In the genomic region with DNA sequence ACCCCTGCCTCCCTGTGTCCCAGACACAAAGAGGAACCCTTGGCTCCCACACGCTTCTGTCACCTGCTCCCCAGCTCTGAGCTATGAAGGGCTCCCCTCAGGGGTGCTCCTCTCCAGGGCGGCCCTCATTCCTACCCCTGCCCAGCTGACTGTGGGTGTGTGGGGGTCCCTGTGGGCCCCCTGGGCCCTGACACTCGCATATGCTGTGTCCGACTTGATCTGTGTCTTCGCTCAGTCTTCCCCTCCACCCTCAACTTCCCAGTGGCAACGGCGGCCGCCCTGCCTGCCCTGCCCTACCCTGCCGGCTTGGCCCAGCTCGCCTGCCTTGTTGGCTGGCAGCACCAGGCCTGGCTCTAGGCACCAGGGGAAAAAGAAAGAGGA, we compare ENCODE assay signal across 10 cellular contexts. TPM values are rescaled to one million over a fixed set of nuclear protein-coding genes. Genes with fewer than 3 reads are reported as not detected.
A peak's percentile ranks its signal among the peaks of the same experiment; 100 is the strongest.
DNase-seq lines count a peak whose midpoint lies in the region; ATAC-seq, FAIRE-seq and TF ChIP-seq lines count a peak whose summit lies in the region.
"Had no signal": no experiment of that assay in that cellular context is flagged by ENCODE, and none has a peak within 500 bp of the region (broad histone marks: within the 10 kb centered on the region; RNA-seq: fewer than 3 reads in every experiment).

No MANE protein-coding gene starts in this region.

- H3K4me3 Mint-ChIP-seq in activated naive CD4-positive, alpha-beta T cell treated with anti-CD3 and anti-CD28 coated beads, Interleukin-2, amount 50 U/mL, for 24 hours: peak overlapping the region; percentile 85
- H3K4me3 Mint-ChIP-seq in astrocyte (ENCODE audit: unreplicated experiment): peak overlapping the region; percentile 73

- H3K4me2 ChIP-seq in astrocyte (ENCODE audit: low read length): no peak overlapping the region

- H3K9ac ChIP-seq in astrocyte (ENCODE audit: low read length): no peak overlapping the region
- peak overlapping the region; percentile 61 for H3K9ac ChIP-seq in muscle layer of colon (ENCODE audit: low read length)

- TF ChIP-seq POLR2A in upper lobe of left lung (IDR thresholded peaks at IDR 0.05): no peak

- no peaks in the 10 kb centered on the region for H3K79me2 ChIP-seq in astrocyte (ENCODE audit: insufficient read depth, low read length)

- peaks cover 15% of the 10 kb centered on the region for H3K27me3 Mint-ChIP-seq in activated naive CD4-positive, alpha-beta T cell treated with anti-CD3 and anti-CD28 coated beads, Interleukin-2, amount 50 U/mL, for 24 hours
- H3K27me3 Mint-ChIP-seq in astrocyte (ENCODE audit: low read depth, unreplicated experiment): peaks cover 60% of the 10 kb centered on the region

- H3K36me3 Mint-ChIP-seq in activated naive CD4-positive, alpha-beta T cell treated with anti-CD3 and anti-CD28 coated beads, Interleukin-2, amount 50 U/mL, for 24 hours: no peaks in the 10 kb centered on the region
- H3K36me3 Mint-ChIP-seq in activated naive CD4-positive, alpha-beta T cell treated with anti-CD3 and anti-CD28 coated beads, Interleukin-2, amount 50 U/mL, for 72 hours: peaks cover 0 to 4% of the 10 kb centered on the region in 2 donors
- peaks cover 5% of the 10 kb centered on the region for H3K36me3 Mint-ChIP-seq in astrocyte (ENCODE audit: low read depth, unreplicated experiment)

- peaks cover 3% of the 10 kb centered on the region for H3K4me1 ChIP-seq in astrocyte (ENCODE audit: insufficient read depth, low read length)
- H3K4me1 ChIP-seq in muscle layer of colon (ENCODE audit: insufficient read depth, low read length): peaks cover 59% of the 10 kb centered on the region
- peaks cover 16 to 23% (median 17%) of the 10 kb centered on the region in 4 donors for H3K4me1 ChIP-seq in upper lobe of left lung

- FAIRE-seq in astrocyte (lab: Jason Lieb, UNC): no peak

- H2AFZ ChIP-seq in astrocyte (ENCODE audit: low read depth, low read length): no peak overlapping the region

- TF ChIP-seq CTCF in astrocyte (IDR thresholded peaks at IDR 0.05; ENCODE audit: insufficient read depth, low read depth, low read length): no peak
- no peak for TF ChIP-seq CTCF in upper lobe of left lung (IDR thresholded peaks at IDR 0.05)
- TF ChIP-seq CTCF in GM20000 (IDR thresholded peaks at IDR 0.05; ENCODE audit: extremely low read depth, missing control alignments): no peak

- TF ChIP-seq EP300 in upper lobe of left lung (IDR thresholded peaks at IDR 0.05): no peak

- 88 to 89% methylated on average over 8 to 10 of the region's 10 CpGs for WGBS in upper lobe of left lung, 2 donors

- peaks cover 6% of the 10 kb centered on the region for H4K20me1 ChIP-seq in astrocyte (ENCODE audit: insufficient read depth, low read length)

- H3K27ac ChIP-seq in astrocyte (ENCODE audit: low read depth, low read length) (no peak overlapping the region), muscle layer of colon (ENCODE audit: low read depth, low read length) (peak overlapping the region; percentile 80), upper lobe of left lung (peak overlapping the region in 3 of 4 donors; percentile 4 to 46 (median 19))
- H3K27ac ChIP-seq: SJCRH30 had no signal

- H3K27me3 ChIP-seq in astrocyte (ENCODE audit: insufficient read depth, low read length) (peaks cover 13% of the 10 kb centered on the region), muscle layer of colon (ENCODE audit: control insufficient read depth in 1 of 2, insufficient read depth in 2 of 2, low read length in 2 of 2) (no peaks in the 10 kb centered on the region), upper lobe of left lung (no peaks in the 10 kb centered on the region)

- H3K27ac Mint-ChIP-seq in activated naive CD4-positive, alpha-beta T cell treated with anti-CD3 and anti-CD28 coated beads, Interleukin-2, amount 50 U/mL, for 24 hours: no peak overlapping the region
- no peak overlapping the region for H3K27ac Mint-ChIP-seq in activated naive CD4-positive, alpha-beta T cell treated with anti-CD3 and anti-CD28 coated beads, Interleukin-2, amount 50 U/mL, for 72 hours
- no peak overlapping the region for H3K27ac Mint-ChIP-seq in astrocyte (ENCODE audit: unreplicated experiment)

- no peak for ATAC-seq in activated naive CD4-positive, alpha-beta T cell treated with anti-CD3 and anti-CD28 coated beads, Interleukin-2, amount 50 U/mL, for 72 hours
- no peak for ATAC-seq in upper lobe of left lung (ENCODE audit: low FRiP score in 2 of 2)
- ATAC-seq in HG03378 (IDR thresholded peaks at IDR 0.05; ENCODE audit: unreplicated experiment): no peak

- no peak for DNase-seq in activated naive CD4-positive, alpha-beta T cell treated with anti-CD3 and anti-CD28 coated beads, Interleukin-2, amount 50 U/mL, for 72 hours (ENCODE audit: low spot score in 2 of 2)
- DNase-seq in astrocyte (ENCODE audit: low read depth) (no peak), upper lobe of left lung (peak in 1 of 2 donors; percentile 81), GM20000 (ENCODE audit: low spot score) (no peak)
- no peak for DNase-seq in stimulated activated CD4-positive, alpha-beta T cell treated with anti-CD3 and anti-CD28 coated beads, Interleukin-2, amount 100 ng/mL, for 48 hours
- DNase-seq: effector CD4-positive, alpha-beta T cell; SJCRH30 had no signal

- H3K36me3 ChIP-seq in astrocyte (ENCODE audit: insufficient read depth, low read length): no peaks in the 10 kb centered on the region
- H3K36me3 ChIP-seq in muscle layer of colon (ENCODE audit: insufficient read depth, low read length): no peaks in the 10 kb centered on the region
- H3K36me3 ChIP-seq in upper lobe of left lung: no peaks in the 10 kb centered on the region
- H3K36me3 ChIP-seq: SJCRH30 had no signal

- no peak overlapping the region for H3K4me3 ChIP-seq in astrocyte (ENCODE audit: insufficient read depth, low read depth, low read length)
- peak overlapping the region; percentile 31 to 61 for H3K4me3 ChIP-seq in muscle layer of colon (ENCODE audit: low read depth in 1 of 2, low read length in 2 of 2)
- H3K4me3 ChIP-seq in upper lobe of left lung: peak overlapping the region in 2 of 4 donors; percentile 55 to 57
- H3K4me3 ChIP-seq: SJCRH30 had no signal

- H3K9me3 ChIP-seq in astrocyte (ENCODE audit: insufficient read depth, low read depth, low read length) (no peaks in the 10 kb centered on the region), muscle layer of colon (ENCODE audit: low read length) (no peaks in the 10 kb centered on the region), upper lobe of left lung (no peaks in the 10 kb centered on the region)
- H3K9me3 ChIP-seq: SJCRH30 had no signal

- H3K4me1 Mint-ChIP-seq in activated naive CD4-positive, alpha-beta T cell treated with anti-CD3 and anti-CD28 coated beads, Interleukin-2, amount 50 U/mL, for 24 hours: peaks cover 8% of the 10 kb centered on the region
- H3K4me1 Mint-ChIP-seq in astrocyte (ENCODE audit: low read depth, unreplicated experiment): peaks cover 9% of the 10 kb centered on the region

- H3K9me3 Mint-ChIP-seq in activated naive CD4-positive, alpha-beta T cell treated with anti-CD3 and anti-CD28 coated beads, Interleukin-2, amount 50 U/mL, for 24 hours: no peaks in the 10 kb centered on the region
- no peaks in the 10 kb centered on the region for H3K9me3 Mint-ChIP-seq in activated naive CD4-positive, alpha-beta T cell treated with anti-CD3 and anti-CD28 coated beads, Interleukin-2, amount 50 U/mL, for 72 hours
- H3K9me3 Mint-ChIP-seq in astrocyte (ENCODE audit: unreplicated experiment): no peaks in the 10 kb centered on the region

RNA-seq across cellular contexts. Expression of a gene that starts 1.2 kb away (rescaled TPM):
- total RNA-seq in activated naive CD4-positive, alpha-beta T cell treated with anti-CD3 and anti-CD28 coated beads, Interleukin-2, amount 50 U/mL, for 72 hours: 1 to 10 TPM in 1 of 2 donors, under 1 TPM in 1; 0.73 to 1.5 TPM
- total RNA-seq in astrocyte (0.89 and 1.5 TPM in 2 replicates), upper lobe of left lung (under 1 TPM in 5 of 6 donors, not detected in 1; 0.44 to 0.89 (median 0.60) TPM)
